In genomic region chr7:131110294-131111080, GRCh38 we compare ENCODE assay signal across 8 cellular contexts.
A peak's percentile ranks its signal among the peaks of the same experiment; 100 is the strongest.
DNase-seq lines count a peak whose midpoint lies in the region; ATAC-seq, FAIRE-seq and TF ChIP-seq lines count a peak whose summit lies in the region.

No MANE protein-coding gene starts in this region.

- H3K79me2 ChIP-seq in trophoblast cell (ENCODE audit: control insufficient read depth, insufficient read depth, low read length, poor library complexity): peaks cover 10% of the 10 kb centered on the region

- peak overlapping the region; percentile 95 for H3K4me3 Mint-ChIP-seq in WTC11

- POLR2A ChIA-PET in AG04449 (lab: Yijun Ruan, JAX) (interaction anchor here (0.8 kb wide), 2 partner anchors 78 to 134 kb away, joined by 4 read pairs; no protein-coding TSS in a partner anchor), WTC11 (lab: Charles Lee) (interaction anchor here (0.6 to 1.7 kb wide), 6 partner anchors 14 to 217 kb away, joined by 3 to 10 read pairs (median 4); partner anchors contain the start of gene MKLN1)

- H3K9me3 ChIP-seq in trophoblast cell (ENCODE audit: insufficient read depth, low read depth, low read length): no peaks in the 10 kb centered on the region

- ATAC-seq in WTC11: no peak
- no peak for ATAC-seq in GM18867 (IDR thresholded peaks at IDR 0.05; ENCODE audit: unreplicated experiment)
- ATAC-seq in HG02678 (IDR thresholded peaks at IDR 0.05; ENCODE audit: unreplicated experiment): no peak

- H3K23ac ChIP-seq in trophoblast cell (ENCODE audit: low read length): no peak overlapping the region

- H3K27ac Mint-ChIP-seq in WTC11: peak overlapping the region; percentile 61

- H3K79me1 ChIP-seq in trophoblast cell (ENCODE audit: low read length): peaks cover 15% of the 10 kb centered on the region

- CTCF ChIA-PET in AG04449 (lab: Yijun Ruan, JAX) (interaction anchor here (1.0 to 2.4 kb wide), 4 partner anchors 42 to 314 kb away, joined by 3 to 10 read pairs (median 4); partner anchors contain the start of gene MKLN1), WTC11 (lab: Charles Lee) (interaction anchor here (0.7 to 2.4 kb wide), 9 partner anchors 38 to 436 kb away, joined by 3 to 15 read pairs (median 5); no protein-coding TSS in a partner anchor)

- peak overlapping the region; percentile 44 for H3K14ac ChIP-seq in trophoblast cell (ENCODE audit: low read length)

- no CpG with 5 or more reads among the region's 12 CpGs for WGBS in trophoblast cell (ENCODE audit: extremely low coverage, insufficient coverage, insufficient read length)

- peak overlapping the region; percentile 16 for H2BK120ac ChIP-seq in trophoblast cell (ENCODE audit: insufficient read depth, low read length, poor library complexity)

- no peaks in the 10 kb centered on the region for H3K36me3 ChIP-seq in trophoblast cell (ENCODE audit: control insufficient read depth in 1 of 2, insufficient read depth in 2 of 2, low read length in 2 of 2)

- H3K4me1 Mint-ChIP-seq in WTC11: peaks cover 36% of the 10 kb centered on the region

- H2AK5ac ChIP-seq in trophoblast cell (ENCODE audit: low read length): no peak overlapping the region

- H3K27me3 Mint-ChIP-seq in WTC11 (ENCODE audit: low read depth): peaks cover 12% of the 10 kb centered on the region

- H3K9me3 Mint-ChIP-seq in WTC11: no peaks in the 10 kb centered on the region

- peaks cover 5% of the 10 kb centered on the region for H3K27me3 ChIP-seq in trophoblast cell (ENCODE audit: insufficient read depth, low read length)

- peak overlapping the region; percentile 14 for H2BK12ac ChIP-seq in trophoblast cell (ENCODE audit: low read length)

- H4K8ac ChIP-seq in trophoblast cell (ENCODE audit: low read depth, low read length): peak overlapping the region; percentile 73

- H3K4ac ChIP-seq in trophoblast cell (ENCODE audit: low read depth, low read length): no peak overlapping the region

- H3K4me3 ChIP-seq in AG04449 (ENCODE audit: low read depth, low read length) (peak overlapping the region; percentile 85), trophoblast cell (ENCODE audit: low read depth, low read length) (peak overlapping the region; percentile 59)

- peak overlapping the region; percentile 63 for H4K91ac ChIP-seq in trophoblast cell (ENCODE audit: low read depth, low read length)

- TF ChIP-seq POLR2A in GM12891 (IDR thresholded peaks at IDR 0.05; ENCODE audit: low read depth, low read length): 0 out of 2 replicates have a peak, but pooled peaks have one; percentile 36

- no peak overlapping the region for H4K12ac ChIP-seq in trophoblast cell (ENCODE audit: low read depth, low read length)

- peaks cover 9 to 14% of the 10 kb centered on the region in 2 experiments for H3K4me1 ChIP-seq in trophoblast cell (ENCODE audit: control insufficient read depth in 1 of 2, insufficient read depth in 2 of 2, low read length in 2 of 2)

- DNase-seq in AG04449 (ENCODE audit: low read depth, low spot score) (no peak), GM12891 (ENCODE audit: insufficient read length, low spot score) (no peak), WTC11 (ENCODE audit: low spot score) (no peak), glomerular visceral epithelial cell (ENCODE audit: extremely low spot score) (peak; percentile 13), trophoblast cell (peak; percentile 67 to 81), NCI-H1105 treated with DMSO at 0.1 percent for 48 hours (lab: John Stamatoyannopoulos, UW) (no peak)

- FAIRE-seq in GM12891 (lab: Jason Lieb, UNC): no peak

- H2AFZ ChIP-seq in trophoblast cell (ENCODE audit: insufficient read depth, low read length, poor library complexity): peak overlapping the region; percentile 21

- H3K27ac ChIP-seq in trophoblast cell (ENCODE audit: low read depth, low read length): no peak overlapping the region

- H2BK5ac ChIP-seq in trophoblast cell (ENCODE audit: low read depth, low read length, poor library complexity): peak overlapping the region; percentile 7

- TF ChIP-seq CTCF in AG04449 (IDR thresholded peaks at IDR 0.05; ENCODE audit: insufficient read depth, low read length, missing control alignments) (no peak), WTC11 (IDR thresholded peaks at IDR 0.05) (no peak)

- H3K9ac ChIP-seq in trophoblast cell (ENCODE audit: low read length): no peak overlapping the region

- peak overlapping the region; percentile 75 for H3K4me2 ChIP-seq in trophoblast cell (ENCODE audit: low read length)

- peak overlapping the region; percentile 44 for H3K18ac ChIP-seq in trophoblast cell (ENCODE audit: low read length)

- no peaks in the 10 kb centered on the region for H3K36me3 Mint-ChIP-seq in WTC11

TF ChIP-seq in GM12891, 5 proteins besides CTCF, POLR2A, EP300 and RAD21:
- no peak for TF ChIP-seq SPI1 (IDR thresholded peaks at IDR 0.05; ENCODE audit: low read depth, low read length)
- no peak for TF ChIP-seq TAF1 (IDR thresholded peaks at IDR 0.05; ENCODE audit: low read depth, low read length)
- no peak for TF ChIP-seq PAX5 (IDR thresholded peaks at IDR 0.05; ENCODE audit: insufficient read depth, low read length, severe bottlenecking)
- TF ChIP-seq POLR2AphosphoS5 (IDR thresholded peaks at IDR 0.05; ENCODE audit: low read depth, low read length): 0 out of 2 replicates have a peak, but pooled peaks have one; percentile 12
- TF ChIP-seq POU2F2 (IDR thresholded peaks at IDR 0.05; ENCODE audit: low read depth, low read length): no peak

TF ChIP-seq in WTC11, 78 proteins besides CTCF, POLR2A, EP300 and RAD21:
- TF ChIP-seq PRDM15 (CRISPR knock-in tag; IDR thresholded peaks at IDR 0.05): no peak
- no peak for TF ChIP-seq JAZF1 (CRISPR knock-in tag; IDR thresholded peaks at IDR 0.05)
- TF ChIP-seq GRHL2 (CRISPR knock-in tag; IDR thresholded peaks at IDR 0.05; ENCODE audit: insufficient replicate concordance, severe bottlenecking): no peak
- no peak for TF ChIP-seq ELF4 (CRISPR knock-in tag; IDR thresholded peaks at IDR 0.05; ENCODE audit: low read depth)
- 0 out of 2 replicates have a peak, but pooled peaks have one; percentile 12 for TF ChIP-seq MAX (CRISPR knock-in tag; IDR thresholded peaks at IDR 0.05)
- TF ChIP-seq MYBL2 (CRISPR knock-in tag; IDR thresholded peaks at IDR 0.05): no peak
- no peak for TF ChIP-seq TEAD4 (CRISPR knock-in tag; IDR thresholded peaks at IDR 0.05)
- no peak for TF ChIP-seq ETV6 (CRISPR knock-in tag; IDR thresholded peaks at IDR 0.05)

Comparison
In these comparisons a context has a peak if more than half of its experiments do, and no peak if none do; other contexts are left out.
1. DNase-seq: peak in glomerular visceral epithelial cell (single experiment) and trophoblast cell (2 of 2); none in AG04449 (single experiment), GM12891 (single experiment), WTC11 (single experiment) and NCI-H1105 treated with DMSO at 0.1 percent for 48 hours (single experiment).